Comparison of ENCODE assay signal across 21 cellular contexts in genomic region chr11:114115406-114116054, GRCh38. TPM values are rescaled to one million over a fixed set of nuclear protein-coding genes. Genes with fewer than 3 reads are reported as not detected.
DNase-seq lines count a peak whose midpoint lies in the region; ATAC-seq and TF ChIP-seq lines count a peak whose summit lies in the region.
"Had no signal": no experiment of that assay in that cellular context is flagged by ENCODE, and none has a peak within 500 bp of the region (broad histone marks: within the 10 kb centered on the region; RNA-seq: fewer than 3 reads in every experiment).

No MANE protein-coding gene starts in this region.

- peaks cover 65% of the 10 kb centered on the region for H3K4me1 Mint-ChIP-seq in neural crest cell

- no peak overlapping the region for H3K27ac Mint-ChIP-seq in neural crest cell (ENCODE audit: unreplicated experiment)
- H3K27ac Mint-ChIP-seq: activated naive CD8-positive, alpha-beta T cell treated with anti-CD3 and anti-CD28 coated beads for 36 hours; activated T-helper 1 cell treated with anti-CD3 and anti-CD28 coated beads, Interleukin-12 subunit alpha, Interleukin-12 subunit beta, Interleukin-2, Interleukin-4 antibody, amounts not matched to agents 30 ng/mL and 10 ng/mL and 1 ng/mL, durations not matched to agents 14 hours and 24 hours and 36 hours had no signal

- DNase-seq in cardiac muscle cell (ENCODE audit: low read depth in 1 of 2, low spot score in 1 of 2) (peak in 1 of 2 donors; percentile 76), cardiac septum (ENCODE audit: low spot score) (no peak), left ventricle myocardium superior (no peak), neural crest cell (ENCODE audit: low read depth, low spot score) (no peak), upper lobe of right lung (no peak), GM19240 (ENCODE audit: insufficient read length, low spot score) (no peak), midbrain (lab: John Stamatoyannopoulos, UW) (no peak)
- DNase-seq: activated naive CD8-positive, alpha-beta T cell treated with anti-CD3 and anti-CD28 coated beads for 36 hours; brain microvascular endothelial cell; NCI-H1436; NCI-H774; stimulated activated CD4-positive, alpha-beta T cell treated with anti-CD3 and anti-CD28 coated beads, Interleukin-4, amount 100 ng/mL, for 24 hours; T-helper 9 cell had no signal

- H3K4me3 ChIP-seq in cardiac muscle cell = no peak overlapping the region
- no peak overlapping the region for H3K4me3 ChIP-seq in upper lobe of right lung
- H3K4me3 ChIP-seq: esophagus muscularis mucosa, skin epidermis, suprapubic skin had no signal

- no peaks in the 10 kb centered on the region for H3K27me3 ChIP-seq in cardiac muscle cell
- H3K27me3 ChIP-seq in upper lobe of right lung = no peaks in the 10 kb centered on the region
- H3K27me3 ChIP-seq: dorsolateral prefrontal cortex, esophagus muscularis mucosa, suprapubic skin had no signal

- H3K4me1 ChIP-seq in cardiac muscle cell (ENCODE audit: low read depth) = peaks cover 22% of the 10 kb centered on the region
- peaks cover 78% of the 10 kb centered on the region for H3K4me1 ChIP-seq in upper lobe of right lung

- ATAC-seq in left ventricle myocardium superior = peak; percentile 8
- peak; percentile 59 for ATAC-seq in upper lobe of right lung
- no peak for ATAC-seq in HG03571 (IDR thresholded peaks at IDR 0.05; ENCODE audit: unreplicated experiment)
- ATAC-seq: activated CD4-positive, CD25-positive, alpha-beta regulatory T cell treated with anti-CD3 and anti-CD28 coated beads, Interleukin-2, amount 50 U/mL, for 24 hours had no signal

- no peaks in the 10 kb centered on the region for H3K27me3 Mint-ChIP-seq in neural crest cell (ENCODE audit: low read depth)
- H3K27me3 Mint-ChIP-seq: activated naive CD8-positive, alpha-beta T cell treated with anti-CD3 and anti-CD28 coated beads for 36 hours had no signal

- no peak for TF ChIP-seq CTCF in cardiac muscle cell (IDR thresholded peaks at IDR 0.05; ENCODE audit: low read depth, low read length)
- TF ChIP-seq CTCF in neural crest cell (conservative IDR thresholded peaks at IDR 0.05) = no peak
- no peak for TF ChIP-seq CTCF in upper lobe of right lung (IDR thresholded peaks at IDR 0.05)

- no peaks in the 10 kb centered on the region for H3K9me3 Mint-ChIP-seq in neural crest cell
- H3K9me3 Mint-ChIP-seq: activated naive CD8-positive, alpha-beta T cell treated with anti-CD3 and anti-CD28 coated beads for 36 hours; activated T-helper 1 cell treated with anti-CD3 and anti-CD28 coated beads, Interleukin-12 subunit alpha, Interleukin-12 subunit beta, Interleukin-2, Interleukin-4 antibody, amounts not matched to agents 30 ng/mL and 10 ng/mL and 1 ng/mL, durations not matched to agents 14 hours and 24 hours and 36 hours had no signal

- H3K9me3 ChIP-seq in cardiac muscle cell (ENCODE audit: low read depth) (no peaks in the 10 kb centered on the region), upper lobe of right lung (no peaks in the 10 kb centered on the region)
- H3K9me3 ChIP-seq: esophagus muscularis mucosa, suprapubic skin had no signal

- H3K4me3 Mint-ChIP-seq in neural crest cell = peak overlapping the region; percentile 16
- H3K4me3 Mint-ChIP-seq: activated naive CD8-positive, alpha-beta T cell treated with anti-CD3 and anti-CD28 coated beads for 36 hours; activated T-helper 1 cell treated with anti-CD3 and anti-CD28 coated beads, Interleukin-12 subunit alpha, Interleukin-12 subunit beta, Interleukin-2, Interleukin-4 antibody, amounts not matched to agents 30 ng/mL and 10 ng/mL and 1 ng/mL, durations not matched to agents 14 hours and 24 hours and 36 hours had no signal

- intact Hi-C loops in cardiac septum (cut with DNase I) = no loop called here
- intact Hi-C loops in left ventricle myocardium superior (cut with micrococcal nuclease) = no loop called here
- intact Hi-C loops in upper lobe of right lung (cut with DNase I) = no loop called here

- H3K27ac ChIP-seq in cardiac muscle cell (peak overlapping the region; percentile 81), upper lobe of right lung (peak overlapping the region; percentile 9)
- H3K27ac ChIP-seq: brain microvascular endothelial cell, esophagus muscularis mucosa, skin epidermis, suprapubic skin had no signal

- H3K36me3 Mint-ChIP-seq in neural crest cell (ENCODE audit: low read depth) = peaks cover 3% of the 10 kb centered on the region
- H3K36me3 Mint-ChIP-seq: activated naive CD8-positive, alpha-beta T cell treated with anti-CD3 and anti-CD28 coated beads for 36 hours had no signal

- H3K36me3 ChIP-seq in cardiac muscle cell (no peaks in the 10 kb centered on the region), upper lobe of right lung (no peaks in the 10 kb centered on the region)
- H3K36me3 ChIP-seq: brain microvascular endothelial cell had no signal

RNA-seq across cellular contexts. Expression of gene ZBTB16, which starts 56.0 kb away (rescaled TPM):
- total RNA-seq in cardiac muscle cell (8.5 and 10.5 TPM in 2 replicates), cardiac septum (25.4 TPM), left ventricle myocardium superior (67.3 TPM), neural crest cell (36.6 and 39.4 TPM in 2 replicates), upper lobe of right lung (221 TPM)
- polyA plus RNA-seq in cardiac muscle cell = 8.7 and 11.0 TPM in 2 replicates
- total RNA-seq: SK-MEL-5 had no signal
